ENCODE assay signal across 2 cellular contexts in genomic region chr1:1065265-1065939, GRCh38.
TF ChIP-seq lines count a peak whose summit lies in the region.

No MANE protein-coding gene starts in this region.

TF ChIP-seq in HEK293, 187 proteins besides CTCF, POLR2A, EP300 and RAD21:
- TF ChIP-seq ZFP41 (tag by site-specific recombination; IDR thresholded peaks at IDR 0.05; ENCODE audit: borderline replicate concordance) (no peak), KLF7 (tag by site-specific recombination; IDR thresholded peaks at IDR 0.05; ENCODE audit: borderline replicate concordance) (no peak), PRDM1 (tag by site-specific recombination; IDR thresholded peaks at IDR 0.05) (0 out of 2 replicates have a peak, but pooled peaks have one; percentile 13)

TF ChIP-seq in K562, 482 proteins besides CTCF, POLR2A, EP300 and RAD21 (continues in another document):
- no peak for TF ChIP-seq ZBTB40 (IDR thresholded peaks at IDR 0.05)
- TF ChIP-seq ZBTB40 (CRISPR knock-in tag; IDR thresholded peaks at IDR 0.05): no peak
- no peak for TF ChIP-seq NR2C2 (CRISPR knock-in tag; IDR thresholded peaks at IDR 0.05)
- no peak for TF ChIP-seq NR2C2 (tag; IDR thresholded peaks at IDR 0.05)
- peak; percentile 66; the same call in 1 of the 2 replicates for TF ChIP-seq BHLHE40 (IDR thresholded peaks at IDR 0.05; ENCODE audit: low read length)
- no peak for TF ChIP-seq ARID3A (IDR thresholded peaks at IDR 0.05; ENCODE audit: borderline replicate concordance, low read depth, low read length)
- no peak for TF ChIP-seq CREB3 (tag; conservative IDR thresholded peaks at IDR 0.05; ENCODE audit: low read depth)
- TF ChIP-seq RFX7 (CRISPR knock-in tag; IDR thresholded peaks at IDR 0.05): no peak
- peak; percentile 58 for TF ChIP-seq CBFA2T3 (IDR thresholded peaks at IDR 0.05)
- peak; percentile 56; the same call in 1 of the 2 replicates for TF ChIP-seq TFAP4 (CRISPR knock-in tag; IDR thresholded peaks at IDR 0.05; ENCODE audit: borderline replicate concordance)
- TF ChIP-seq TARDBP (IDR thresholded peaks at IDR 0.05): no peak
- TF ChIP-seq DLX4 (CRISPR knock-in tag; IDR thresholded peaks at IDR 0.05): no peak
- TF ChIP-seq TAL1 (IDR thresholded peaks at IDR 0.05): peak; percentile 13; the same call in 1 of the 2 replicates
- peak; percentile 83 for TF ChIP-seq USF1 (CRISPR knock-in tag; IDR thresholded peaks at IDR 0.05)
- no peak for TF ChIP-seq SRSF3 (IDR thresholded peaks at IDR 0.05; ENCODE audit: insufficient read depth, low read length)
- 0 out of 2 replicates have a peak, but pooled peaks have one; percentile 13 for TF ChIP-seq ESRRA (IDR thresholded peaks at IDR 0.05; ENCODE audit: borderline replicate concordance, low read depth)
- peak; percentile 87 for TF ChIP-seq CBFA2T2 (conservative IDR thresholded peaks at IDR 0.05)
- TF ChIP-seq MEIS2 (IDR thresholded peaks at IDR 0.05; ENCODE audit: partially characterized antibody): peak; percentile 55
- TF ChIP-seq ZFP1 (CRISPR knock-in tag; IDR thresholded peaks at IDR 0.05): no peak
- no peak for TF ChIP-seq SMAD2 (IDR thresholded peaks at IDR 0.05; ENCODE audit: low read depth, low read length)
- no peak for TF ChIP-seq TEAD1 (CRISPR knock-in tag; IDR thresholded peaks at IDR 0.05)
- TF ChIP-seq TFE3 (CRISPR knock-in tag; IDR thresholded peaks at IDR 0.05): peak; percentile 97
- peak; percentile 66 for TF ChIP-seq USF2 (CRISPR knock-in tag; IDR thresholded peaks at IDR 0.05)
- TF ChIP-seq ZC3H4 (CRISPR knock-in tag; IDR thresholded peaks at IDR 0.05; ENCODE audit: borderline replicate concordance): no peak
- no peak for TF ChIP-seq ZNF274 (IDR thresholded peaks at IDR 0.05; ENCODE audit: borderline replicate concordance, low read depth, low read length)
- TF ChIP-seq FOXJ2 (tag; IDR thresholded peaks at IDR 0.05): no peak
- TF ChIP-seq ZFX (CRISPR knock-in tag; IDR thresholded peaks at IDR 0.05): 0 out of 2 replicates have a peak, but pooled peaks have one; percentile 34
- TF ChIP-seq ATF1 (CRISPR knock-in tag; IDR thresholded peaks at IDR 0.05): no peak
- TF ChIP-seq ATF1 (tag; IDR thresholded peaks at IDR 0.05): no peak
- TF ChIP-seq POLR2G (IDR thresholded peaks at IDR 0.05; ENCODE audit: low read depth, low read length): 0 out of 2 replicates have a peak, but pooled peaks have one; percentile 29
- peak; percentile 59; the same call in 1 of the 2 replicates for TF ChIP-seq ZNF740 (CRISPR knock-in tag; IDR thresholded peaks at IDR 0.05)
- TF ChIP-seq ZNF740 (tag; IDR thresholded peaks at IDR 0.05): no peak
- no peak for TF ChIP-seq RHOXF2B (CRISPR knock-in tag; conservative IDR thresholded peaks at IDR 0.05)
